ENCODE assay signal across 12 cellular contexts in the genomic region with DNA sequence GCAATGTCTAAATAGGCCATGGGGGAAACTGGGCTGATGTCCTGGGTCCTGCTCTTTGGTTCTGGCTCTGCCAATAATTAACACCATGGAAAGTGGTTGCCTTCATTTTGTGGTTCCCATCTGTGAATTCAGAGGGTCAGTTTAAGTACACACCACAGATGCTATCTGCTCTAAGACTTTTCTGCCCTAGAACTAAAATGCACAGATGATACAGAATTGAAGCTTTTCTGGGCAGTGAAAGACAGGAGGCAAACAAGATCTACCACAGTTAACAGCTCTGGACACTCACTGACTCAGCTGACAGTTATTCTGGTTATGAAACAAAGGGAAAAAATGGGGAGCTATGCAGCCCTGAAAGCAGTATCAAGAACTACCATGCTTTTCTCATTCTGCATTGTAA. TPM values are rescaled to one million over a fixed set of nuclear protein-coding genes. Genes with fewer than 3 reads are reported as not detected.
DNase-seq lines count a peak whose midpoint lies in the region; ATAC-seq and TF ChIP-seq lines count a peak whose summit lies in the region.
"Had no signal": no experiment of that assay in that cellular context is flagged by ENCODE, and none has a peak within 500 bp of the region (broad histone marks: within the 10 kb centered on the region; RNA-seq: fewer than 3 reads in every experiment).

No MANE protein-coding gene starts in this region.

- in situ Hi-C loops in mammary epithelial cell (cut with MboI; ENCODE audit: low sequenced_read_pairs in 2 of 2) = no loop called here

- DNase-seq in Right ventricle myocardium inferior (ENCODE audit: missing footprints) = no peak
- DNase-seq in cardiac septum (ENCODE audit: low spot score) = no peak
- peak; percentile 72 for DNase-seq in mammary epithelial cell
- peak; percentile 75 for DNase-seq in kidney glomerular epithelial cell (lab: John Stamatoyannopoulos, UW)
- DNase-seq in vagina (ENCODE audit: extremely low spot score in 2 of 2) = no peak
- DNase-seq in prostate gland (ENCODE audit: low spot score) = no peak
- no peak for DNase-seq in cerebellar nuclear complex (lab: John Stamatoyannopoulos, UW)
- DNase-seq: activated gamma-delta T cell treated with Interleukin-2 at 50 U/mL for 16 hours, NCI-H1417, upper lobe of right lung had no signal

- H3K4me1 ChIP-seq in mammary epithelial cell (ENCODE audit: insufficient read depth, low read length) = peaks cover 40% of the 10 kb centered on the region
- peaks cover 51% of the 10 kb centered on the region for H3K4me1 ChIP-seq in vagina
- no peaks in the 10 kb centered on the region for H3K4me1 ChIP-seq in prostate gland (replicated peaks)
- H3K4me1 ChIP-seq: BLaER1 had no signal

- CTCF ChIA-PET in mammary epithelial cell (lab: Charles Lee; ENCODE audit: low non-redundant PET) = interaction anchor here (0.5 to 1.5 kb wide), 5 partner anchors 9 to 37 kb away, joined by 3 to 20 read pairs (median 8); a partner anchor contains a TSS

- ATAC-seq in Right ventricle myocardium inferior (peak; percentile 42), HG02571 (IDR thresholded peaks at IDR 0.05; ENCODE audit: unreplicated experiment) (no peak)
- ATAC-seq: upper lobe of right lung had no signal

- no TSS peak for BruUV-seq in mammary epithelial cell (replicated peaks; lab: Mats Ljungman, UMichigan)

- intact Hi-C loops in Right ventricle myocardium inferior (cut with DNase I) (no loop called here), cardiac septum (cut with DNase I) (no loop called here), mammary epithelial cell (cut with micrococcal nuclease) (loop anchor here (1.0 to 2.0 kb wide), 2 partner anchors 16 to 35 kb away; no protein-coding TSS in a partner anchor), vagina (cut with DNase I) (no loop called here), prostate gland (cut with DNase I) (no loop called here)

- H3K4me2 ChIP-seq in mammary epithelial cell (ENCODE audit: insufficient read depth, low read depth, low read length) = peak overlapping the region; percentile 12
- H3K4me2 ChIP-seq: BLaER1 had no signal

- H3K9me3 ChIP-seq in mammary epithelial cell (replicated peaks; ENCODE audit: insufficient read depth, low read length) (no peaks in the 10 kb centered on the region), vagina (no peaks in the 10 kb centered on the region), prostate gland (no peaks in the 10 kb centered on the region)
- H3K9me3 ChIP-seq: upper lobe of right lung had no signal

- no peak overlapping the region for H3K9ac ChIP-seq in mammary epithelial cell (ENCODE audit: insufficient read depth, low read length)
- H3K9ac ChIP-seq: BLaER1 had no signal

- H2AFZ ChIP-seq in mammary epithelial cell (ENCODE audit: low read depth, low read length) = no peak overlapping the region

- dilution Hi-C loops in mammary epithelial cell (cut with HindIII; ENCODE audit: low sequenced_read_pairs) = no loop called here

- TF ChIP-seq CTCF in mammary epithelial cell (conservative IDR thresholded peaks at IDR 0.05 in 1 of 2, IDR thresholded peaks at IDR 0.05 in 1 of 2; ENCODE audit: extremely low read depth in 1 of 2, insufficient read depth in 1 of 2, low read depth in 1 of 2, low read length in 2 of 2) (peak; percentile 31 to 43), vagina (IDR thresholded peaks at IDR 0.05) (no peak), prostate gland (IDR thresholded peaks at IDR 0.05) (no peak)

- no peaks in the 10 kb centered on the region for H4K20me1 ChIP-seq in mammary epithelial cell (ENCODE audit: insufficient read depth, low read length)
- H4K20me1 ChIP-seq: BLaER1 had no signal

- peak overlapping the region; percentile 9 for H3K27ac ChIP-seq in mammary epithelial cell (ENCODE audit: insufficient read depth, low read depth, low read length)
- peak overlapping the region; percentile 30 for H3K27ac ChIP-seq in vagina
- no peak overlapping the region for H3K27ac ChIP-seq in prostate gland
- H3K27ac ChIP-seq: BLaER1, upper lobe of right lung had no signal

- H3K27me3 ChIP-seq in mammary epithelial cell (ENCODE audit: insufficient read depth, low read length) (no peaks in the 10 kb centered on the region), vagina (no peaks in the 10 kb centered on the region), prostate gland (replicated peaks; ENCODE audit: insufficient read depth) (no peaks in the 10 kb centered on the region)
- H3K27me3 ChIP-seq: BLaER1, upper lobe of right lung had no signal

- TF ChIP-seq POLR2A in vagina (IDR thresholded peaks at IDR 0.05) = no peak
- no peak for TF ChIP-seq POLR2A in prostate gland (IDR thresholded peaks at IDR 0.05)

- H3K36me3 ChIP-seq in mammary epithelial cell (ENCODE audit: insufficient read depth, low read length) = peaks cover 2% of the 10 kb centered on the region
- H3K36me3 ChIP-seq in vagina = no peaks in the 10 kb centered on the region
- H3K36me3 ChIP-seq in prostate gland = no peaks in the 10 kb centered on the region
- H3K36me3 ChIP-seq: BLaER1, upper lobe of right lung had no signal

- peaks cover 94% of the 10 kb centered on the region for H3K79me2 ChIP-seq in mammary epithelial cell (ENCODE audit: insufficient read depth, low read length)

- H3K4me3 ChIP-seq in mammary epithelial cell (replicated peaks in 1 of 3; ENCODE audit: insufficient read depth in 1 of 3, low read depth in 2 of 3, low read length in 3 of 3) = no peak overlapping the region
- H3K4me3 ChIP-seq in vagina = no peak overlapping the region
- H3K4me3 ChIP-seq in prostate gland = no peak overlapping the region
- H3K4me3 ChIP-seq: BLaER1, upper lobe of right lung had no signal

RNA-seq across cellular contexts. Expression of a gene that starts 37.3 kb away (rescaled TPM):
- total RNA-seq in Right ventricle myocardium inferior = 23.8 TPM
- total RNA-seq in cardiac septum = 35.2 TPM
- 10 to 100 TPM; 75.8 to 81.7 TPM for total RNA-seq in mammary epithelial cell
- 60.8 TPM for polyA plus RNA-seq in mammary epithelial cell
- polyA minus RNA-seq in mammary epithelial cell = 74.3 TPM
- 68.8 TPM for total RNA-seq in vagina
- 10 to 100 TPM; 17.4 to 56.6 TPM for total RNA-seq in prostate gland

Comparison
In these comparisons a context has a peak if more than half of its experiments do, and no peak if none do; other contexts are left out.
1. DNase-seq: peak in mammary epithelial cell (single experiment) and kidney glomerular epithelial cell (single experiment); none in Right ventricle myocardium inferior (single experiment), cardiac septum (single experiment), vagina (0 of 2), prostate gland (single experiment) and cerebellar nuclear complex (0 of 2).
2. H3K27ac ChIP-seq: peak in mammary epithelial cell (single experiment) and vagina (single experiment); none in prostate gland (0 of 2).
3. CTCF ChIP-seq: peak in mammary epithelial cell (2 of 2); none in vagina (0 of 3) and prostate gland (0 of 4).